Comparison of ENCODE assay signal across 8 cellular contexts in the genomic region with DNA sequence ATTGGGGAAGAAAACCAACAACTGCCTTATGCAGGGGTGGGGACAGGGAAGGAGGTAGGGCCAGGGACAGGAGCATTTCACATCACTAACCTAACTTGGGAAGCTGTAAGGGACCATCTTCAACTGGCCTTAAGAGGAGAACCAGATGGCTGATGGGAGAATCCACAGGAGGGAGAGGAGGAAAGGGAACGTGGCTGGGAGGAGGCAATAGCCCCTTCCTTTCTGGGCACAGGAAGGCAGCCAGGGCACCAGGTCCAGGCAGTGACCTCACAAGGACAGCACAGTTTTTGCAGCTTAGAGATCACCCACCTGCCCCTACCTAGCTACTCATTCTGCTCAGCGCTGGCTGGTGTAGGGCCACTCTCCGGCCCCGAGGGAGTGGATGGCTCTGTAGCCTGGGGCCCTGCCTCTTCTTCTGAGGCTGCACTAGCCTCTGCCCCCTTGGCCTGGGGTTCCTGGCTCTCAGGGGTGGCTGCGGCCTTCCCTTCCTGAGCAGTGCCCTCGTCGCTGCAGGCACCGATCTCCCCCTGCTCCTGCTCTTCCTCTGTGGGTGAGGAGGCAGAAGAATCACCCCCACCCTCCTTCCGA. TPM values are rescaled to one million over a fixed set of nuclear protein-coding genes. Genes with fewer than 3 reads are reported as not detected.
DNase-seq lines count a peak whose midpoint lies in the region; ATAC-seq and TF ChIP-seq lines count a peak whose summit lies in the region.

No MANE protein-coding gene starts in this region.

- H2BK15ac ChIP-seq in IMR-90 (ENCODE audit: low read depth, low read length), result no peak overlapping the region

- TF ChIP-seq POLR2A in IMR-90 (IDR thresholded peaks at IDR 0.05; ENCODE audit: low read depth, low read length), result no peak

- H3K23ac ChIP-seq in IMR-90 (ENCODE audit: low read depth, low read length), result peak overlapping the region; percentile 50

- H3K79me1 ChIP-seq in IMR-90 (ENCODE audit: low read depth in 1 of 2, low read length in 2 of 2), result peaks cover 19 to 55% of the 10 kb centered on the region in 2 experiments; a peak in 3 of 4 replicates

- H3K4me3 Mint-ChIP-seq in CD4-positive, CD25-positive, alpha-beta regulatory T cell, result peak overlapping the region; percentile 89 to 93 (median 91)
- H3K4me3 Mint-ChIP-seq in central memory CD8-positive, alpha-beta T cell, result peak overlapping the region; percentile 80
- H3K4me3 Mint-ChIP-seq in naive thymus-derived CD8-positive, alpha-beta T cell, result peak overlapping the region; percentile 80 to 93 (median 87)

- no TSS peak for BruUV-seq in IMR-90 (replicated peaks; lab: Mats Ljungman, UMichigan)

- peak overlapping the region; percentile 66 for H2AK5ac ChIP-seq in IMR-90 (ENCODE audit: low read depth, low read length)

- DNase-seq in CD4-positive, CD25-positive, alpha-beta regulatory T cell, result no peak
- DNase-seq in IMR-90, result no peak
- no peak for DNase-seq in central memory CD8-positive, alpha-beta T cell (ENCODE audit: low spot score in 2 of 2)
- DNase-seq in naive thymus-derived CD8-positive, alpha-beta T cell, result no peak
- DNase-seq in T1000 (lab: John Stamatoyannopoulos, UW), result no peak
- no peak for DNase-seq in NCI-H1092 (lab: John Stamatoyannopoulos, UW)

- peaks cover 5% of the 10 kb centered on the region for H3K27me3 Mint-ChIP-seq in CD4-positive, CD25-positive, alpha-beta regulatory T cell
- no peaks in the 10 kb centered on the region for H3K27me3 Mint-ChIP-seq in central memory CD8-positive, alpha-beta T cell
- no peaks in the 10 kb centered on the region for H3K27me3 Mint-ChIP-seq in naive thymus-derived CD8-positive, alpha-beta T cell

- peak overlapping the region; percentile 97 for H2AK9ac ChIP-seq in IMR-90 (replicated peaks; ENCODE audit: low read depth, low read length, poor library complexity)

- TF ChIP-seq RAD21 in IMR-90 (IDR thresholded peaks at IDR 0.05; ENCODE audit: low read length), result no peak

- H3K9me1 ChIP-seq in IMR-90 (ENCODE audit: insufficient read depth, low read length), result peaks cover 12% of the 10 kb centered on the region; the same call in 1 of the 2 replicates

- H3K4me3 ChIP-seq in CD4-positive, CD25-positive, alpha-beta regulatory T cell (ENCODE audit: low read depth, low read length), result no peak overlapping the region
- H3K4me3 ChIP-seq in IMR-90 (ENCODE audit: insufficient read depth, low read depth, low read length), result peak overlapping the region; percentile 85

- H3K4me2 ChIP-seq in IMR-90 (ENCODE audit: low read depth, low read length), result peak overlapping the region; percentile 95

- in situ Hi-C loops in IMR-90 (cut with MboI; ENCODE audit: low sequenced_read_pairs), result no loop called here

- H3K14ac ChIP-seq in IMR-90 (replicated peaks; ENCODE audit: low read depth, low read length), result peak overlapping the region; percentile 85

- no peak overlapping the region for H2BK120ac ChIP-seq in IMR-90 (ENCODE audit: low read depth, low read length)

- H4K5ac ChIP-seq in IMR-90 (ENCODE audit: low read depth, low read length), result no peak overlapping the region

- H4K91ac ChIP-seq in IMR-90 (ENCODE audit: insufficient read depth, low read depth, low read length), result no peak overlapping the region

- H3K56ac ChIP-seq in IMR-90 (ENCODE audit: extremely low read depth, insufficient read depth, low read length), result no peak overlapping the region

- no peak overlapping the region for H3K27ac ChIP-seq in CD4-positive, CD25-positive, alpha-beta regulatory T cell (ENCODE audit: insufficient read depth, low read length, poor library complexity, severe bottlenecking)
- H3K27ac ChIP-seq in IMR-90 (ENCODE audit: insufficient read depth, low read length), result peak overlapping the region; percentile 44

- H2BK20ac ChIP-seq in IMR-90 (ENCODE audit: low read depth, low read length), result no peak overlapping the region

- intact Hi-C loops in IMR-90 (cut with micrococcal nuclease), result loop anchor here (1.0 to 5.0 kb wide), 2 partner anchors 92 to 119 kb away; no protein-coding TSS in a partner anchor

- H3K4me1 Mint-ChIP-seq in CD4-positive, CD25-positive, alpha-beta regulatory T cell, result peaks cover 0 to 38% (median 25%) of the 10 kb centered on the region in 4 donors
- H3K4me1 Mint-ChIP-seq in central memory CD8-positive, alpha-beta T cell, result peaks cover 49% of the 10 kb centered on the region
- peaks cover 29 to 46% (median 37%) of the 10 kb centered on the region in 4 donors for H3K4me1 Mint-ChIP-seq in naive thymus-derived CD8-positive, alpha-beta T cell

- H3K4me1 ChIP-seq in CD4-positive, CD25-positive, alpha-beta regulatory T cell (ENCODE audit: control insufficient read depth, insufficient read depth, low read length, poor library complexity, severe bottlenecking), result peaks cover 32% of the 10 kb centered on the region
- H3K4me1 ChIP-seq in IMR-90 (ENCODE audit: control insufficient read depth, insufficient read depth, low read length), result peaks cover 6% of the 10 kb centered on the region

- H3K27ac Mint-ChIP-seq in CD4-positive, CD25-positive, alpha-beta regulatory T cell, result peak overlapping the region in 2 of 3 donors; percentile 73 to 91
- peak overlapping the region; percentile 63 for H3K27ac Mint-ChIP-seq in central memory CD8-positive, alpha-beta T cell (ENCODE audit: low read depth)
- H3K27ac Mint-ChIP-seq in naive thymus-derived CD8-positive, alpha-beta T cell, result peak overlapping the region; percentile 65 to 93 (median 88)

- no peak overlapping the region for H3K18ac ChIP-seq in IMR-90 (ENCODE audit: low read depth, low read length)

- H3K27me3 ChIP-seq in CD4-positive, CD25-positive, alpha-beta regulatory T cell (ENCODE audit: control insufficient read depth, insufficient read depth, low read length), result no peaks in the 10 kb centered on the region
- no peaks in the 10 kb centered on the region for H3K27me3 ChIP-seq in IMR-90 (ENCODE audit: control insufficient read depth, insufficient read depth, low read length)

- dilution Hi-C loops in IMR-90 (cut with HindIII; ENCODE audit: low sequenced_read_pairs, unreplicated experiment), result no loop called here

- no peak overlapping the region for H2BK5ac ChIP-seq in IMR-90 (ENCODE audit: low read depth, low read length, poor library complexity, severe bottlenecking)

- no peak for ATAC-seq in CD4-positive, CD25-positive, alpha-beta regulatory T cell (ENCODE audit: low read depth in 2 of 2)
- ATAC-seq in IMR-90 (ENCODE audit: low read depth) (no peak; the same call in 1 of the 2 replicates), GM21786 (IDR thresholded peaks at IDR 0.05; ENCODE audit: unreplicated experiment) (no peak), GM19463 (IDR thresholded peaks at IDR 0.05; ENCODE audit: unreplicated experiment) (no peak)
- no peak for ATAC-seq in central memory CD8-positive, alpha-beta T cell (replicated peaks; ENCODE audit: extremely low read depth, poor library complexity, severe bottlenecking)
- ATAC-seq in naive thymus-derived CD8-positive, alpha-beta T cell, result no peak

- peaks cover 22% of the 10 kb centered on the region for H3K36me3 Mint-ChIP-seq in CD4-positive, CD25-positive, alpha-beta regulatory T cell
- H3K36me3 Mint-ChIP-seq in central memory CD8-positive, alpha-beta T cell (ENCODE audit: insufficient read depth), result peaks cover 38% of the 10 kb centered on the region
- H3K36me3 Mint-ChIP-seq in naive thymus-derived CD8-positive, alpha-beta T cell, result peaks cover 0 to 43% (median 8%) of the 10 kb centered on the region in 3 donors

- no peaks in the 10 kb centered on the region for H3K9me3 Mint-ChIP-seq in CD4-positive, CD25-positive, alpha-beta regulatory T cell
- no peaks in the 10 kb centered on the region for H3K9me3 Mint-ChIP-seq in central memory CD8-positive, alpha-beta T cell
- H3K9me3 Mint-ChIP-seq in naive thymus-derived CD8-positive, alpha-beta T cell, result no peaks in the 10 kb centered on the region

- peak overlapping the region; percentile 77 for H3K4ac ChIP-seq in IMR-90 (ENCODE audit: low read depth, low read length)

- peak overlapping the region; percentile 24 for H2AFZ ChIP-seq in IMR-90 (replicated peaks; ENCODE audit: low read length, poor library complexity)

- no peak for TF ChIP-seq CTCF in IMR-90 (conservative IDR thresholded peaks at IDR 0.05; ENCODE audit: low read depth, low read length)

- H3K9ac ChIP-seq in IMR-90 (ENCODE audit: low read depth, low read length), result peak overlapping the region; percentile 81

- H4K8ac ChIP-seq in IMR-90 (ENCODE audit: low read depth in 2 of 2, low read length in 2 of 2), result no peak overlapping the region

- peaks cover 34% of the 10 kb centered on the region for H4K20me1 ChIP-seq in IMR-90 (ENCODE audit: insufficient read depth, low read length)

- POLR2A ChIA-PET in IMR-90 (lab: Charles Lee; ENCODE audit: unreplicated experiment), result no interaction called here
- POLR2A ChIA-PET in naive thymus-derived CD8-positive, alpha-beta T cell (lab: Charles Lee), result interaction anchor here (0.5 to 6.7 kb wide), 5 partner anchors 12 to 48 kb away, joined by 3 to 147 read pairs (median 3); no protein-coding TSS in a partner anchor

- no peaks in the 10 kb centered on the region for H3K9me3 ChIP-seq in CD4-positive, CD25-positive, alpha-beta regulatory T cell (ENCODE audit: control insufficient read depth in 2 of 2, low read length in 2 of 2)
- no peaks in the 10 kb centered on the region for H3K9me3 ChIP-seq in IMR-90 (ENCODE audit: control insufficient read depth, insufficient read depth, low read length)

- no CpG with 5 or more reads among the region's 9 CpGs for WGBS in IMR-90 (ENCODE audit: extremely low coverage in 2 of 2, insufficient read length in 1 of 2), 2 experiments

- CTCF ChIA-PET in IMR-90 (lab: Yijun Ruan, JAX), result interaction anchor here (0.7 kb wide), 1 partner anchor 119 kb away, joined by 3 read pairs; no protein-coding TSS in a partner anchor

- peaks cover 40% of the 10 kb centered on the region for H3K36me3 ChIP-seq in CD4-positive, CD25-positive, alpha-beta regulatory T cell (ENCODE audit: control insufficient read depth, insufficient read depth, low read length)
- H3K36me3 ChIP-seq in IMR-90 (ENCODE audit: control insufficient read depth, insufficient read depth, low read length), result peaks cover 49% of the 10 kb centered on the region

RNA-seq across cellular contexts. Expression of a gene that starts 1.7 kb away (rescaled TPM):
- 27.5 TPM for total RNA-seq in CD4-positive, CD25-positive, alpha-beta regulatory T cell
- polyA plus RNA-seq in CD4-positive, CD25-positive, alpha-beta regulatory T cell, result 10 to 100 TPM; 34.4 to 59.4 (median 48.7) TPM
- total RNA-seq in IMR-90 (2012; rRNA removed), result 34.7 and 37.5 TPM in 2 replicates
- polyA plus RNA-seq in IMR-90 (2012; rRNA removed), result 199 and 218 TPM in 2 replicates
- polyA plus RNA-seq in IMR-90 (2012; cell fraction: cytosol; rRNA removed), result 217 and 260 TPM in 2 replicates
- polyA plus RNA-seq in IMR-90 (2012; cell fraction: nucleus; rRNA removed; ENCODE audit: low replicate concordance), result 68.1 and 74.1 TPM in 2 replicates
- total RNA-seq in naive thymus-derived CD8-positive, alpha-beta T cell, result 10 to 100 TPM; 39.1 to 41.1 TPM
- 10 to 100 TPM; 37.8 to 81.4 (median 72.7) TPM for polyA plus RNA-seq in naive thymus-derived CD8-positive, alpha-beta T cell

RNA-seq across cellular contexts. Expression of a gene that starts 27.9 kb away (rescaled TPM):
- 43.2 TPM for total RNA-seq in CD4-positive, CD25-positive, alpha-beta regulatory T cell
- polyA plus RNA-seq in CD4-positive, CD25-positive, alpha-beta regulatory T cell, result under 1 TPM in 2 of 4 donors, not detected in 2; 0.14 to 0.31 TPM
- 0.28 and 0.36 TPM in 2 replicates for total RNA-seq in IMR-90 (2012; rRNA removed)
- 3.9 and 4.3 TPM in 2 replicates for polyA plus RNA-seq in IMR-90 (2012; rRNA removed)
- 0.64 and 1.4 TPM in 2 replicates for polyA plus RNA-seq in IMR-90 (2012; cell fraction: cytosol; rRNA removed)
- 73.8 and 94.1 TPM in 2 replicates for polyA plus RNA-seq in IMR-90 (2012; cell fraction: nucleus; rRNA removed; ENCODE audit: low replicate concordance)
- total RNA-seq in naive thymus-derived CD8-positive, alpha-beta T cell, result 10 to 100 TPM; 28.7 to 30.7 TPM
- polyA plus RNA-seq in naive thymus-derived CD8-positive, alpha-beta T cell, result under 1 TPM; 0.06 to 0.47 (median 0.14) TPM

RNA-seq across cellular contexts. Expression of a gene that starts 28.0 kb away (rescaled TPM):
- 0.76 TPM for total RNA-seq in CD4-positive, CD25-positive, alpha-beta regulatory T cell
- polyA plus RNA-seq in CD4-positive, CD25-positive, alpha-beta regulatory T cell, result 1 to 10 TPM in 2 of 4 donors, not detected in 2; 1.1 to 1.9 TPM
- not detected in 2 replicates for total RNA-seq in IMR-90 (2012; rRNA removed)
- polyA plus RNA-seq in IMR-90 (2012; rRNA removed), result 0.24 and 0.96 TPM in 2 replicates
- polyA plus RNA-seq in IMR-90 (2012; cell fraction: cytosol; rRNA removed), result 0.15 TPM in 1 of 2 replicates, not detected in the other
- 1.7 and 2.9 TPM in 2 replicates for polyA plus RNA-seq in IMR-90 (2012; cell fraction: nucleus; rRNA removed; ENCODE audit: low replicate concordance)
- total RNA-seq in naive thymus-derived CD8-positive, alpha-beta T cell, result 1 to 10 TPM; 2.9 to 3.7 TPM
- polyA plus RNA-seq in naive thymus-derived CD8-positive, alpha-beta T cell, result 1 to 10 TPM in 2 of 3 donors, under 1 TPM in 1; 0.20 to 2.5 (median 2.0) TPM

RNA-seq across cellular contexts. Expression of a gene that starts 42.5 kb away (rescaled TPM):
- 98.2 TPM for total RNA-seq in CD4-positive, CD25-positive, alpha-beta regulatory T cell
- polyA plus RNA-seq in CD4-positive, CD25-positive, alpha-beta regulatory T cell, result 100 to 1,000 TPM; 132 to 150 (median 147) TPM
- 88.9 and 95.5 TPM in 2 replicates for total RNA-seq in IMR-90 (2012; rRNA removed)
- 131 and 139 TPM in 2 replicates for polyA plus RNA-seq in IMR-90 (2012; rRNA removed)
- polyA plus RNA-seq in IMR-90 (2012; cell fraction: cytosol; rRNA removed), result 61.2 and 72.2 TPM in 2 replicates
- 148 and 372 TPM in 2 replicates for polyA plus RNA-seq in IMR-90 (2012; cell fraction: nucleus; rRNA removed; ENCODE audit: low replicate concordance)
- total RNA-seq in naive thymus-derived CD8-positive, alpha-beta T cell, result 100 to 1,000 TPM; 154 to 156 TPM
- polyA plus RNA-seq in naive thymus-derived CD8-positive, alpha-beta T cell, result 100 to 1,000 TPM; 171 to 202 (median 173) TPM

RNA-seq across cellular contexts. Expression of a gene that starts 59.9 kb away (rescaled TPM):
- 198 TPM for total RNA-seq in CD4-positive, CD25-positive, alpha-beta regulatory T cell
- 10 to 100 TPM; 27.3 to 45.4 (median 40.1) TPM for polyA plus RNA-seq in CD4-positive, CD25-positive, alpha-beta regulatory T cell
- total RNA-seq in IMR-90 (2012; rRNA removed), result 50.8 and 60.4 TPM in 2 replicates
- polyA plus RNA-seq in IMR-90 (2012; rRNA removed), result 50.4 and 56.8 TPM in 2 replicates
- 31.5 and 48.4 TPM in 2 replicates for polyA plus RNA-seq in IMR-90 (2012; cell fraction: cytosol; rRNA removed)
- polyA plus RNA-seq in IMR-90 (2012; cell fraction: nucleus; rRNA removed; ENCODE audit: low replicate concordance), result 81.3 and 110 TPM in 2 replicates
- total RNA-seq in naive thymus-derived CD8-positive, alpha-beta T cell, result 100 to 1,000 TPM; 112 to 113 TPM
- 10 to 100 TPM; 29.5 to 39.6 (median 31.1) TPM for polyA plus RNA-seq in naive thymus-derived CD8-positive, alpha-beta T cell

Comparison
In these comparisons a context has a peak if more than half of its experiments do, and no peak if none do; other contexts are left out.
1. RNA of a gene that starts 27.9 kb away (total RNA-seq): 43.2 TPM in CD4-positive, CD25-positive, alpha-beta regulatory T cell (single experiment) and 28.7 to 30.7 TPM in naive thymus-derived CD8-positive, alpha-beta T cell; 0.28 to 0.36 TPM in IMR-90; every median in the first group is over 10 times any median in the second.
2. Peak in every context shown above with its lines, with median percentiles within 50 percentile points of each other: H3K27ac Mint-ChIP-seq and H3K4me3 Mint-ChIP-seq.